ENCODE assay signal across 8 cellular contexts in genomic region chr19:2425622-2426581, GRCh38. TPM values are rescaled to one million over a fixed set of nuclear protein-coding genes. Genes with fewer than 3 reads are reported as not detected.
DNase-seq lines count a peak whose midpoint lies in the region; ATAC-seq and TF ChIP-seq lines count a peak whose summit lies in the region.

No MANE protein-coding gene starts in this region.

- DNase-seq in A673 (ENCODE audit: low spot score): no peak
- DNase-seq in brain microvascular endothelial cell: no peak
- DNase-seq in NCI-H2029 (lab: John Stamatoyannopoulos, UW): no peak
- DNase-seq in NCI-H748 (lab: John Stamatoyannopoulos, UW; ENCODE audit: unreplicated experiment): no peak

- CTCF ChIA-PET in A673 (lab: Charles Lee): no interaction called here

- peak overlapping the region; percentile 99 for H3K9ac ChIP-seq in HUES48 (ENCODE audit: low read depth, low read length)
- peak overlapping the region; percentile 14 to 89 for H3K9ac ChIP-seq in mucosa of rectum (ENCODE audit: low read depth in 1 of 2, low read length in 2 of 2)

- TF ChIP-seq CTCF in A673 (conservative IDR thresholded peaks at IDR 0.05; ENCODE audit: low read depth, low read length) (no peak), brain microvascular endothelial cell (IDR thresholded peaks at IDR 0.05; ENCODE audit: low read depth, low read length, missing control alignments) (no peak)

- POLR2A ChIA-PET in A673 (lab: Charles Lee; ENCODE audit: low non-redundant PET): no interaction called here

- ATAC-seq in HG03175 (IDR thresholded peaks at IDR 0.05; ENCODE audit: unreplicated experiment) (no peak), GM21737 (IDR thresholded peaks at IDR 0.05; ENCODE audit: unreplicated experiment) (no peak)

- peak overlapping the region; percentile 90 for H3K4me3 ChIP-seq in A673 (ENCODE audit: low read depth, low read length, poor library complexity, severe bottlenecking)
- H3K4me3 ChIP-seq in HUES48 (ENCODE audit: low read depth, low read length): peak overlapping the region; percentile 79
- peak overlapping the region; percentile 86 for H3K4me3 ChIP-seq in brain microvascular endothelial cell (ENCODE audit: low read depth, low read length)
- H3K4me3 ChIP-seq in mucosa of rectum (ENCODE audit: low read length in 2 of 2): peak overlapping the region in 1 of 2 donors; percentile 86

- intact Hi-C loops in A673 (cut with micrococcal nuclease; ENCODE audit: unreplicated experiment): loop anchor here (5.0 kb wide), 1 partner anchor 186 kb away; no protein-coding TSS in a partner anchor

- H3K27ac ChIP-seq in A673 (ENCODE audit: low read depth, low read length, poor library complexity, severe bottlenecking) (peak overlapping the region; percentile 99), HUES48 (ENCODE audit: low read depth, low read length) (peak overlapping the region; percentile 51), brain microvascular endothelial cell (peak overlapping the region; percentile 99), mucosa of rectum (ENCODE audit: low read depth in 2 of 2, low read length in 2 of 2) (no peak overlapping the region)

- H3K36me3 ChIP-seq in A673 (ENCODE audit: insufficient read depth, low read length, poor library complexity, severe bottlenecking) (peaks cover 11% of the 10 kb centered on the region), HUES48 (ENCODE audit: control insufficient read depth, insufficient read depth, low read length) (peaks cover 28% of the 10 kb centered on the region), brain microvascular endothelial cell (replicated peaks) (peaks cover 12% of the 10 kb centered on the region), mucosa of rectum (ENCODE audit: control insufficient read depth in 2 of 2, insufficient read depth in 2 of 2, low read length in 2 of 2) (peaks cover 5 to 7% of the 10 kb centered on the region in 2 donors)

- H3K27me3 ChIP-seq in A673 (replicated peaks; ENCODE audit: insufficient read depth, low read depth, low read length, poor library complexity) (no peaks in the 10 kb centered on the region), HUES48 (ENCODE audit: control insufficient read depth, insufficient read depth, low read length) (no peaks in the 10 kb centered on the region), brain microvascular endothelial cell (replicated peaks) (no peaks in the 10 kb centered on the region), mucosa of rectum (ENCODE audit: control insufficient read depth in 2 of 2, insufficient read depth in 2 of 2, low read length in 2 of 2) (no peaks in the 10 kb centered on the region)

- in situ Hi-C loops in brain microvascular endothelial cell (cut with HindIII; ENCODE audit: low pct_ligation_motif_present, low sequenced_read_pairs): no loop called here

- BruUV-seq in A673 (replicated peaks; lab: Mats Ljungman, UMichigan): no TSS peak

- H3K4me1 ChIP-seq in A673 (ENCODE audit: insufficient read depth, low read length, poor library complexity, severe bottlenecking) (peaks cover 36% of the 10 kb centered on the region), HUES48 (ENCODE audit: control insufficient read depth, insufficient read depth, low read length) (peaks cover 22% of the 10 kb centered on the region), mucosa of rectum (ENCODE audit: control insufficient read depth in 2 of 2, insufficient read depth in 2 of 2, low read length in 2 of 2) (peaks cover 16 to 22% of the 10 kb centered on the region in 2 donors)

- H3K9me3 ChIP-seq in A673 (ENCODE audit: low read depth, low read length, poor library complexity, severe bottlenecking): no peaks in the 10 kb centered on the region
- no peaks in the 10 kb centered on the region for H3K9me3 ChIP-seq in HUES48 (ENCODE audit: control insufficient read depth, insufficient read depth, low read length)
- no peaks in the 10 kb centered on the region for H3K9me3 ChIP-seq in mucosa of rectum (ENCODE audit: control insufficient read depth in 2 of 2, low read length in 2 of 2)

RNA-seq across cellular contexts. Expression of gene TIMM13, which starts 1.5 kb away (rescaled TPM):
- 206 and 213 TPM in 2 replicates for total RNA-seq in A673 (2021)

RNA-seq across cellular contexts. Expression of gene LMNB2, which starts 30.9 kb away (rescaled TPM):
- 241 and 243 TPM in 2 replicates for total RNA-seq in A673 (2021)

RNA-seq across cellular contexts. Expression of gene GADD45B, which starts 50.0 kb away (rescaled TPM):
- 12.3 and 16.4 TPM in 2 replicates for total RNA-seq in A673 (2021)

Comparison
In these comparisons a context has a peak if more than half of its experiments do, and no peak if none do; other contexts are left out.
1. H3K27ac ChIP-seq: peak in A673 (single experiment), HUES48 (single experiment) and brain microvascular endothelial cell (single experiment); none in mucosa of rectum (0 of 2).